33 cellular contexts compared by ENCODE assay signal in genomic region chr6:149275621-149276020, GRCh38.
"Had no signal": no experiment of that assay in that cellular context is flagged by ENCODE, and none has a peak within 500 bp of the region (broad histone marks: within the 10 kb centered on the region; RNA-seq: fewer than 3 reads in every experiment).

No MANE protein-coding gene starts in this region.

- ATAC-seq: foreskin keratinocyte; gastroesophageal sphincter; heart right ventricle; left lung; mucosa of descending colon; natural killer cell treated with Interleukin-12 subunit alpha and Interleukin-12 subunit beta and Interleukin-15 and Interleukin-18, amount 100 ng/mL, for 72 hours; psoas muscle; right cardiac atrium; stimulated activated memory B cell treated with anti-CD40 and anti-IgM and Interleukin-4, amounts not matched to agents 10 μg/mL and 1 μg/mL and 100 μg/mL, for 72 hours; stimulated activated naive CD8-positive, alpha-beta T cell treated with anti-CD3 and anti-CD28 coated beads, Interleukin-15, Interleukin-2, amounts not matched to agents 100 U/mL and 50 U/mL, for 24 hours had no signal

- H3K4me1 Mint-ChIP-seq: mesothelial cell of epicardium, neural crest cell had no signal

- H3K4me3 ChIP-seq: colonic mucosa, esophagus muscularis mucosa, gastroesophageal sphincter, heart right ventricle, left lung, mucosa of descending colon, psoas muscle, sigmoid colon, skin epidermis, spleen, testis, tibial artery, upper lobe of left lung had no signal

- FAIRE-seq: endothelial cell of umbilical vein, kidney, urothelium cell line had no signal

- H3K9me3 ChIP-seq: colonic mucosa, esophagus muscularis mucosa, mucosa of descending colon, testis, upper lobe of left lung had no signal

- H3K9me3 Mint-ChIP-seq: naive B cell; natural killer cell treated with Interleukin-12 subunit alpha and Interleukin-12 subunit beta and Interleukin-15 and Interleukin-18, amount 100 ng/mL, for 72 hours had no signal

- H3K4me1 ChIP-seq: colonic mucosa, esophagus muscularis mucosa, foreskin keratinocyte, gastroesophageal sphincter, psoas muscle, sigmoid colon, testis, tibial artery had no signal

- H3K4me3 Mint-ChIP-seq: immature natural killer cell; mesothelial cell of epicardium; natural killer cell treated with Interleukin-12 subunit alpha and Interleukin-12 subunit beta and Interleukin-15 and Interleukin-18, amount 100 ng/mL, for 72 hours; neural crest cell; stimulated activated memory B cell treated with anti-CD40 and anti-IgM and Interleukin-4, amounts not matched to agents 10 μg/mL and 1 μg/mL and 100 μg/mL, for 72 hours had no signal

- H3K36me3 Mint-ChIP-seq: immature natural killer cell; naive B cell; natural killer cell treated with Interleukin-12 subunit alpha and Interleukin-12 subunit beta and Interleukin-15 and Interleukin-18, amount 100 ng/mL, for 72 hours; stimulated activated memory B cell treated with anti-CD40 and anti-IgM and Interleukin-4, amounts not matched to agents 10 μg/mL and 1 μg/mL and 100 μg/mL, for 72 hours had no signal

- DNase-seq: cerebellar nuclear complex; colonic mucosa; dermis blood vessel endothelial cell; effector memory CD4-positive, alpha-beta T cell; heart right ventricle; hippocampal formation; immature natural killer cell; kidney; left lung; mesenchymal stem cell; mucosa of descending colon; naive B cell; posterior cingulate gyrus; psoas muscle; right cardiac atrium; sigmoid colon; spleen; stimulated activated CD4-positive, alpha-beta T cell treated with anti-CD3 and anti-CD28 coated beads, Interleukin-4, amount 100 ng/mL, for 4 hours; stimulated activated naive CD8-positive, alpha-beta T cell treated with anti-CD3 and anti-CD28 coated beads, Interleukin-15, Interleukin-2, amounts not matched to agents 100 U/mL and 50 U/mL, for 24 hours; substantia nigra; testis; tibial artery; upper lobe of left lung had no signal

- H3K27ac ChIP-seq: colonic mucosa, esophagus muscularis mucosa, foreskin keratinocyte, gastroesophageal sphincter, heart right ventricle, left lung, psoas muscle, sigmoid colon, skin epidermis, spleen, testis, tibial artery, upper lobe of left lung had no signal

- H3K27ac Mint-ChIP-seq: immature natural killer cell; mesothelial cell of epicardium; naive B cell; natural killer cell treated with Interleukin-12 subunit alpha and Interleukin-12 subunit beta and Interleukin-15 and Interleukin-18, amount 100 ng/mL, for 72 hours had no signal

- H3K27me3 ChIP-seq: colonic mucosa, esophagus muscularis mucosa, gastroesophageal sphincter, left lung, sigmoid colon, spleen, testis, tibial artery, upper lobe of left lung had no signal

- H3K36me3 ChIP-seq: colonic mucosa, esophagus muscularis mucosa, gastroesophageal sphincter, heart right ventricle, left lung, sigmoid colon, spleen, tibial artery, upper lobe of left lung had no signal

- H3K27me3 Mint-ChIP-seq: stimulated activated memory B cell treated with anti-CD40 and anti-IgM and Interleukin-4, amounts not matched to agents 10 μg/mL and 1 μg/mL and 100 μg/mL, for 72 hours had no signal
